In the genomic region with DNA sequence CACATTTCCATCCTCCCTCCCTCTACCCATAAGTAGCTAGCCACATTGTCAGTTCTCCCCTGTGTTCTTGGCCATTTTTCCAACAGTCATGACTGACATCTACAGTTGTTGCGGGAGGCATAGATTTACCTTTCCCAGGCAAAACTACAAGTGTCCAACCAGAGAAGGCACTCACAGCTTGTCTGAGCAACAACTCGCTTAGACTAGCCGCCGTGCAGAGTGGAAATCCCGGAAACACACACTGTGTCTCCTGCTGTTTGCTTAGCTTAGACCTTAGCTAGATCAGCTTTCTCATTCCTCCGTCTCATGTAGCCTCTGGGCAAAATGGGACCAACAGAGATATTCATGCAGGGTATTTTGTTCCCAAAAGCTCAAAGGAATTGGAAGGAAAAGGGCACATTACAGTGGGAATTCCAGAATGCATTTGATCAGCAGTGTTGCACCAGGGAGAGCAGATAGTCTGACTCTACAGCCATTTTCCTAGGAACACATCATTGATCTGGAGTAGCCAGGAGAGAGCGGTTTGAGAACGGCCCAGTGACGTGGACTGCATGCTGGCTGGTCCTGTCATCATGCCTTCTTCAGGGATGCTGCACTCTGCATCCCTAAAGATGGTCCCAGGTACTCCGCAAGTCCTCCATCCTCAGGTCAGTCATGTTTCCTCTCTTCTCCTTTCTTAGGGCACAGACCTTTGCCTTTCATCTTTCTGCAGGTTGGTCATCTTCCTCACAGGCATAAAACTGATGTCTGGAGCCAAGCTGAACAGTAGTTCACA, we compare ENCODE assay signal across 19 cellular contexts.
A peak's percentile ranks its signal among the peaks of the same experiment; 100 is the strongest.
DNase-seq lines count a peak whose midpoint lies in the region; ATAC-seq, FAIRE-seq and TF ChIP-seq lines count a peak whose summit lies in the region.
"Had no signal": no experiment of that assay in that cellular context is flagged by ENCODE, and none has a peak within 500 bp of the region (broad histone marks: within the 10 kb centered on the region; RNA-seq: fewer than 3 reads in every experiment).

No MANE protein-coding gene starts in this region.

- DNase-seq in natural killer cell treated with Interleukin-12 subunit alpha and Interleukin-12 subunit beta and Interleukin-15 and Interleukin-18, amount 100 ng/mL, for 72 hours (ENCODE audit: low spot score) = no peak
- DNase-seq in natural killer cell = no peak
- peak; percentile 26 to 55 for DNase-seq in SJCRH30
- no peak for DNase-seq in nephron progenitor cell
- no peak for DNase-seq in urothelium cell line (ENCODE audit: low spot score)
- no peak for DNase-seq in NCI-H446 (lab: John Stamatoyannopoulos, UW)
- no peak for DNase-seq in H7
- DNase-seq: DMS79 treated with DMSO at 0.1 percent for 48 hours, HCEC 1CT, NCI-H1105, NCI-H1694 treated with DMSO at 0.1 percent for 48 hours, NCI-H510A treated with DMSO at 0.1 percent for 48 hours, NCI-H748 treated with DMSO at 0.1 percent for 48 hours, SIG-M5 had no signal

- H3K4me3 ChIP-seq in SJCRH30 = 0 out of 2 replicates have a peak overlapping the region, but pooled peaks have one; percentile 8
- H3K4me3 ChIP-seq in H7 (ENCODE audit: insufficient read depth, low read depth, low read length) = no peak overlapping the region

- H3K27me3 ChIP-seq in SJCRH30 (no peaks in the 10 kb centered on the region), H7 (ENCODE audit: control insufficient read depth, insufficient read depth, low read length) (no peaks in the 10 kb centered on the region)

- peaks cover 2% of the 10 kb centered on the region; the same call in 1 of the 2 replicates for H3K4me1 ChIP-seq in SJCRH30

- TF ChIP-seq CTCF in natural killer cell (IDR thresholded peaks at IDR 0.05) (no peak), nephron progenitor cell (IDR thresholded peaks at IDR 0.05) (no peak)

- no peaks in the 10 kb centered on the region for H3K36me3 Mint-ChIP-seq in natural killer cell treated with Interleukin-12 subunit alpha and Interleukin-12 subunit beta and Interleukin-15 and Interleukin-18, amount 100 ng/mL, for 72 hours
- H3K36me3 Mint-ChIP-seq in natural killer cell (no peaks in the 10 kb centered on the region), nephron progenitor cell (ENCODE audit: low read depth) (no peaks in the 10 kb centered on the region)

- H3K9me3 ChIP-seq in SJCRH30 (replicated peaks) = no peaks in the 10 kb centered on the region

- no peaks in the 10 kb centered on the region for H3K4me1 Mint-ChIP-seq in natural killer cell treated with Interleukin-12 subunit alpha and Interleukin-12 subunit beta and Interleukin-15 and Interleukin-18, amount 100 ng/mL, for 72 hours (ENCODE audit: low read depth in 2 of 2)
- H3K4me1 Mint-ChIP-seq in natural killer cell (no peaks in the 10 kb centered on the region), nephron progenitor cell (peaks cover 18% of the 10 kb centered on the region)
- H3K4me1 Mint-ChIP-seq: B cell had no signal

- no peak overlapping the region for H3K27ac Mint-ChIP-seq in natural killer cell treated with Interleukin-12 subunit alpha and Interleukin-12 subunit beta and Interleukin-15 and Interleukin-18, amount 100 ng/mL, for 72 hours
- H3K27ac Mint-ChIP-seq in natural killer cell (no peak overlapping the region), nephron progenitor cell (peak overlapping the region; percentile 62)
- H3K27ac Mint-ChIP-seq: B cell had no signal

- H3K9me3 Mint-ChIP-seq in natural killer cell treated with Interleukin-12 subunit alpha and Interleukin-12 subunit beta and Interleukin-15 and Interleukin-18, amount 100 ng/mL, for 72 hours = no peaks in the 10 kb centered on the region
- H3K9me3 Mint-ChIP-seq in natural killer cell (no peaks in the 10 kb centered on the region), nephron progenitor cell (peaks cover 10% of the 10 kb centered on the region)

- intact Hi-C loops in natural killer cell (cut with micrococcal nuclease) = no loop called here

- H3K4me3 Mint-ChIP-seq in natural killer cell treated with Interleukin-12 subunit alpha and Interleukin-12 subunit beta and Interleukin-15 and Interleukin-18, amount 100 ng/mL, for 72 hours = no peak overlapping the region
- H3K4me3 Mint-ChIP-seq in natural killer cell (no peak overlapping the region), nephron progenitor cell (no peak overlapping the region)
- H3K4me3 Mint-ChIP-seq: B cell had no signal

- peak; percentile 50 for FAIRE-seq in urothelium cell line (lab: Jason Lieb, UNC)
- FAIRE-seq: D721Med had no signal

- peak; percentile 41 to 55 for ATAC-seq in natural killer cell treated with Interleukin-12 subunit alpha and Interleukin-12 subunit beta and Interleukin-15 and Interleukin-18, amount 100 ng/mL, for 72 hours
- ATAC-seq in natural killer cell = no peak
- ATAC-seq in GM19467 (IDR thresholded peaks at IDR 0.05; ENCODE audit: unreplicated experiment) = no peak
- ATAC-seq: Panc1 had no signal

- peaks cover 16 to 26% of the 10 kb centered on the region in 2 donors for H3K27me3 Mint-ChIP-seq in natural killer cell treated with Interleukin-12 subunit alpha and Interleukin-12 subunit beta and Interleukin-15 and Interleukin-18, amount 100 ng/mL, for 72 hours
- H3K27me3 Mint-ChIP-seq in natural killer cell (ENCODE audit: low read depth in 2 of 2) = peaks cover 8 to 9% of the 10 kb centered on the region in 2 donors
- peaks cover 3% of the 10 kb centered on the region for H3K27me3 Mint-ChIP-seq in nephron progenitor cell (ENCODE audit: low read depth, poor library complexity)
- H3K27me3 Mint-ChIP-seq: B cell had no signal

- H3K36me3 ChIP-seq in SJCRH30 (no peaks in the 10 kb centered on the region), H7 (replicated peaks; ENCODE audit: control insufficient read depth, insufficient read depth, low read length) (no peaks in the 10 kb centered on the region)

- H3K27ac ChIP-seq in SJCRH30 = no peak overlapping the region; the same call in 1 of the 2 replicates
- H3K27ac ChIP-seq: KMS-11 had no signal

Comparison
In these comparisons a context has a peak if more than half of its experiments do, and no peak if none do; other contexts are left out.
1. ATAC-seq: peak in natural killer cell treated with Interleukin-12 subunit alpha and Interleukin-12 subunit beta and Interleukin-15 and Interleukin-18, amount 100 ng/mL, for 72 hours (2 of 2); none in natural killer cell (0 of 3) and GM19467 (single experiment).
2. DNase-seq: peak in SJCRH30 (2 of 2); none in natural killer cell treated with Interleukin-12 subunit alpha and Interleukin-12 subunit beta and Interleukin-15 and Interleukin-18, amount 100 ng/mL, for 72 hours (single experiment), natural killer cell (single experiment), nephron progenitor cell (single experiment), urothelium cell line (single experiment), NCI-H446 (0 of 2) and H7 (single experiment).